1 cellular context compared by ENCODE assay signal in the genomic region with DNA sequence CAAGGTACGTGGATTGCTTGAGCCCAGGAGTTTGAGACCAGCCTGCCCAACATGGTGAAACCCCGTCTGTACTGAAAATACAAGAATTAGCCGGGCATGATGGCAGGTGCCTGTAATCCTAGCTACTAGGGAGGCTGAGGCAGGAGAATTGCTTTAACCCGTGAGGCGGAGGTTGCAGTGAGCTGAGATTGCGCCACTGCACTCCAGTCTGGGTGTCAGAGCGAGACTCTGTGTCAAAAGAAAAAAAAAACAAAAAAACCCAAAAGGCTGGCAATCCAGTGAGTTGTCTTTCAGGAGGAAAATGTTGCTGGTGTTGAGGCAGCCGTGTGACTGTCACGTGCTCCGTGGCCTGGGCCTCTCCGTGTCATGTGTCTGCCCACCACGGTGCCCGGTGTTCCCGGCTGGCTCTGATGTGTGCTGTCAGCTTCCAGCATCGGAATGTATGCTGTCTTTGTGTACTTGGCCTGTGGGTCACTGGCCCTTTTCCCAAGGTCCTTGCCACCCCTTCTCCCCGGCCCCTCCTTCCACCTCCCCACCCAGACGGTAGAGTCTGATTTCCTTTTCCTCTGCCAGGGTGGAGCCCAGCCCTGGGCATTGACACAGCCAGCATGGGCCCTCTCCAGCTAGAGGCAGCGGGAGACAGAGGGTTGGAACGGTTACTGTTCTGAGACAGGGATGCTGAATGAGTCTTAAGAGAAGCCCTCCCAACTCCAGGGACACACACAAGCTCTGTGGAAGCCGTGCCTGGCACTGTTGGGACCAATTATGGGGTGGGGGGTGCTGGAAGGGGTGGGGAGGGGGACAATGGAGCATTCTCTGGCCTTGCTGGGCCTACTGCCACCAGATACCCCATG.
TF ChIP-seq lines count a peak whose summit lies in the region.

No MANE protein-coding gene starts in this region.

TF ChIP-seq in HepG2, 621 proteins besides CTCF, POLR2A, EP300 and RAD21 (continued from another document):
- no peak for TF ChIP-seq YY1 (IDR thresholded peaks at IDR 0.05; ENCODE audit: insufficient read depth, insufficient replicate concordance, low read depth, low read length)
- TF ChIP-seq HOXA3 (CRISPR knock-in tag; IDR thresholded peaks at IDR 0.05): peak; percentile 40; the same call in 1 of the 2 replicates
- TF ChIP-seq CEBPG (CRISPR knock-in tag; IDR thresholded peaks at IDR 0.05): 0 out of 2 replicates have a peak, but pooled peaks have one; percentile 25
- TF ChIP-seq ARNTL (CRISPR knock-in tag; IDR thresholded peaks at IDR 0.05): peak; percentile 81
